1 cellular context compared by ENCODE assay signal in genomic region chr11:73982990-73983763, GRCh38.
A peak's percentile ranks its signal among the peaks of the same experiment; 100 is the strongest.
TF ChIP-seq lines count a peak whose summit lies in the region.

No MANE protein-coding gene starts in this region.

TF ChIP-seq in GM12878, 131 proteins besides CTCF, POLR2A, EP300 and RAD21 (continued from another document and continues in another):
- TF ChIP-seq USF1 (IDR thresholded peaks at IDR 0.05; ENCODE audit: borderline replicate concordance, extremely low read length, insufficient read depth, low read depth, low read length) (peak; percentile 74), E2F8 (IDR thresholded peaks at IDR 0.05; ENCODE audit: low read depth, partially characterized antibody) (peak; percentile 43), PML (IDR thresholded peaks at IDR 0.05; ENCODE audit: low read length) (peak; percentile 66; the same call in 1 of the 2 replicates), E2F4 (IDR thresholded peaks at IDR 0.05; ENCODE audit: low read depth, low read length) (0 out of 2 replicates have a peak, but pooled peaks have one; percentile 62), ZBTB33 (IDR thresholded peaks at IDR 0.05) (no peak), TBL1XR1 (IDR thresholded peaks at IDR 0.05; ENCODE audit: low read depth, low read length) (no peak), BCLAF1 (IDR thresholded peaks at IDR 0.05) (no peak), E4F1 (IDR thresholded peaks at IDR 0.05; ENCODE audit: borderline replicate concordance, partially characterized antibody) (peak; percentile 41), ETV6 (conservative IDR thresholded peaks at IDR 0.05 in 1 of 2, IDR thresholded peaks at IDR 0.05 in 1 of 2; ENCODE audit: borderline replicate concordance in 1 of 2, low read depth in 1 of 2) (no peak), SMAD1 (IDR thresholded peaks at IDR 0.05; ENCODE audit: low read depth, partially characterized antibody) (peak; percentile 65), ZNF687 (IDR thresholded peaks at IDR 0.05) (peak; percentile 28; the same call in 1 of the 2 replicates), NR2C2 (IDR thresholded peaks at IDR 0.05; ENCODE audit: borderline replicate concordance, control insufficient read depth, insufficient read length, low read depth) (no peak), IRF3 (IDR thresholded peaks at IDR 0.05) (peak; percentile 58; the same call in 1 of the 2 replicates), REST (IDR thresholded peaks at IDR 0.05; ENCODE audit: low read depth, low read length) (no peak), KAT2A (conservative IDR thresholded peaks at IDR 0.05; ENCODE audit: control insufficient read depth, low read depth, low read length) (no peak), POLR2AphosphoS5 (IDR thresholded peaks at IDR 0.05; ENCODE audit: low read length) (peak; percentile 97), GATAD2B (conservative IDR thresholded peaks at IDR 0.05; ENCODE audit: low read depth) (peak; percentile 60; the same call in 1 of the 2 replicates), CREB1 (IDR thresholded peaks at IDR 0.05; ENCODE audit: low read depth) (peak; percentile 71; the same call in 1 of the 2 replicates), NRF1 (conservative IDR thresholded peaks at IDR 0.05; ENCODE audit: low read depth, low read length) (no peak), POLR2AphosphoS2 (IDR thresholded peaks at IDR 0.05; ENCODE audit: low read depth, low read length) (peak; percentile 55; the same call in 1 of the 2 replicates), MTA3 (IDR thresholded peaks at IDR 0.05; ENCODE audit: borderline replicate concordance, low read length) (no peak), IRF4 (IDR thresholded peaks at IDR 0.05; ENCODE audit: low read depth, low read length) (no peak), ATF7 (IDR thresholded peaks at IDR 0.05; ENCODE audit: low read depth) (peak; percentile 32; the same call in 1 of the 2 replicates), BCL3 (IDR thresholded peaks at IDR 0.05; ENCODE audit: borderline replicate concordance, insufficient read depth, low read depth, low read length, poor library complexity, severe bottlenecking) (no peak), ZNF24 (IDR thresholded peaks at IDR 0.05) (no peak), CHD4 (IDR thresholded peaks at IDR 0.05) (no peak), BACH1 (IDR thresholded peaks at IDR 0.05; ENCODE audit: borderline replicate concordance) (0 out of 2 replicates have a peak, but pooled peaks have one; percentile 4)
